2 cellular contexts compared by ENCODE assay signal in the genomic region with DNA sequence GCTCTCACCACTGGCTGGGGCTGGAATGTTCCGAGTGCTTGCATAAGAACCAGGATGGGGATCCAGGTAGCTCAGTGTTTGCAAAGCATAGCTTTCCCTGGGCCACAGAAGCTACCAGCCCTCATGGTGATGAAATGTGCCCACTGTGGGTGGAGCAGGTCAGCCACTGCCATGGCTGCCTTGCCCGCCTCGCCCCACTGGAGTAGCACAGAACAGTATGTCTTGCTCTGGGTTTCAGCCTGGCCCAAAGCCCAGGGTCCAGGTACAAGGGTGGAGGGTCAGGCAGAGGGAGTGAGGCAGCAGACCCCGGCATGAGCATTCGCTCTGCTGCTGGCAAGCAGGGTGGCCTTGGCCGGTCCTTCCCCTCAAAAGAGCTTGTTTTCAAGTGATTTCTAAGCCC.
TF ChIP-seq lines count a peak whose summit lies in the region.

No MANE protein-coding gene starts in this region.

TF ChIP-seq in liver, 16 proteins besides CTCF, POLR2A, EP300 and RAD21:
- peak in 1 of 2 donors; percentile 65 for TF ChIP-seq EGR1 (IDR thresholded peaks at IDR 0.05; ENCODE audit: low read depth in 2 of 2)
- TF ChIP-seq HNF4A (conservative IDR thresholded peaks at IDR 0.05) = peak; percentile 89 to 96
- peak; percentile 56 for TF ChIP-seq NR2F2 (IDR thresholded peaks at IDR 0.05)
- TF ChIP-seq, protein P1, sequence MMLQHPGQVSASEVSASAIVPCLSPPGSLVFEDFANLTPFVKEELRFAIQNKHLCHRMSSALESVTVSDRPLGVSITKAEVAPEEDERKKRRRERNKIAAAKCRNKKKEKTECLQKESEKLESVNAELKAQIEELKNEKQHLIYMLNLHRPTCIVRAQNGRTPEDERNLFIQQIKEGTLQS (IDR thresholded peaks at IDR 0.05) = peak; percentile 98
- TF ChIP-seq GABPA (IDR thresholded peaks at IDR 0.05 in 1 of 2, conservative IDR thresholded peaks at IDR 0.05 in 1 of 2) = no peak
- TF ChIP-seq, protein P2, sequence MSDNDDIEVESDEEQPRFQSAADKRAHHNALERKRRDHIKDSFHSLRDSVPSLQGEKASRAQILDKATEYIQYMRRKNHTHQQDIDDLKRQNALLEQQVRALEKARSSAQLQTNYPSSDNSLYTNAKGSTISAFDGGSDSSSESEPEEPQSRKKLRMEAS (IDR thresholded peaks at IDR 0.05) = peak; percentile 85
- TF ChIP-seq YY1 (IDR thresholded peaks at IDR 0.05) = peak; percentile 95
- TF ChIP-seq, protein P3, sequence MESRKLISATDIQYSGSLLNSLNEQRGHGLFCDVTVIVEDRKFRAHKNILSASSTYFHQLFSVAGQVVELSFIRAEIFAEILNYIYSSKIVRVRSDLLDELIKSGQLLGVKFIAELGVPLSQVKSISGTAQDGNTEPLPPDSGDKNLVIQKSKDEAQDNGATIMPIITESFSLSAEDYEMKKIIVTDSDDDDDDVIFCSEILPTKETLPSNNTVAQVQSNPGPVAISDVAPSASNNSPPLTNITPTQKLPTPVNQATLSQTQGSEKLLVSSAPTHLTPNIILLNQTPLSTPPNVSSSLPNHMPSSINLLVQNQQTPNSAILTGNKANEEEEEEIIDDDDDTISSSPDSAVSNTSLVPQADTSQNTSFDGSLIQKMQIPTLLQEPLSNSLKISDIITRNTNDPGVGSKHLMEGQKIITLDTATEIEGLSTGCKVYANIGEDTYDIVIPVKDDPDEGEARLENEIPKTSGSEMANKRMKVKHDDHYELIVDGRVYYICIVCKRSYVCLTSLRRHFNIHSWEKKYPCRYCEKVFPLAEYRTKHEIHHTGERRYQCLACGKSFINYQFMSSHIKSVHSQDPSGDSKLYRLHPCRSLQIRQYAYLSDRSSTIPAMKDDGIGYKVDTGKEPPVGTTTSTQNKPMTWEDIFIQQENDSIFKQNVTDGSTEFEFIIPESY (IDR thresholded peaks at IDR 0.05) = peak; percentile 46
- peak; percentile 98 for TF ChIP-seq SP1 (IDR thresholded peaks at IDR 0.05)
- TF ChIP-seq JUND (IDR thresholded peaks at IDR 0.05) = peak; percentile 54 to 78
- peak; percentile 93 for TF ChIP-seq HNF4G (IDR thresholded peaks at IDR 0.05)
- TF ChIP-seq, protein P4, sequence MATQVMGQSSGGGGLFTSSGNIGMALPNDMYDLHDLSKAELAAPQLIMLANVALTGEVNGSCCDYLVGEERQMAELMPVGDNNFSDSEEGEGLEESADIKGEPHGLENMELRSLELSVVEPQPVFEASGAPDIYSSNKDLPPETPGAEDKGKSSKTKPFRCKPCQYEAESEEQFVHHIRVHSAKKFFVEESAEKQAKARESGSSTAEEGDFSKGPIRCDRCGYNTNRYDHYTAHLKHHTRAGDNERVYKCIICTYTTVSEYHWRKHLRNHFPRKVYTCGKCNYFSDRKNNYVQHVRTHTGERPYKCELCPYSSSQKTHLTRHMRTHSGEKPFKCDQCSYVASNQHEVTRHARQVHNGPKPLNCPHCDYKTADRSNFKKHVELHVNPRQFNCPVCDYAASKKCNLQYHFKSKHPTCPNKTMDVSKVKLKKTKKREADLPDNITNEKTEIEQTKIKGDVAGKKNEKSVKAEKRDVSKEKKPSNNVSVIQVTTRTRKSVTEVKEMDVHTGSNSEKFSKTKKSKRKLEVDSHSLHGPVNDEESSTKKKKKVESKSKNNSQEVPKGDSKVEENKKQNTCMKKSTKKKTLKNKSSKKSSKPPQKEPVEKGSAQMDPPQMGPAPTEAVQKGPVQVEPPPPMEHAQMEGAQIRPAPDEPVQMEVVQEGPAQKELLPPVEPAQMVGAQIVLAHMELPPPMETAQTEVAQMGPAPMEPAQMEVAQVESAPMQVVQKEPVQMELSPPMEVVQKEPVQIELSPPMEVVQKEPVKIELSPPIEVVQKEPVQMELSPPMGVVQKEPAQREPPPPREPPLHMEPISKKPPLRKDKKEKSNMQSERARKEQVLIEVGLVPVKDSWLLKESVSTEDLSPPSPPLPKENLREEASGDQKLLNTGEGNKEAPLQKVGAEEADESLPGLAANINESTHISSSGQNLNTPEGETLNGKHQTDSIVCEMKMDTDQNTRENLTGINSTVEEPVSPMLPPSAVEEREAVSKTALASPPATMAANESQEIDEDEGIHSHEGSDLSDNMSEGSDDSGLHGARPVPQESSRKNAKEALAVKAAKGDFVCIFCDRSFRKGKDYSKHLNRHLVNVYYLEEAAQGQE (IDR thresholded peaks at IDR 0.05) = no peak
- peak; percentile 17 for TF ChIP-seq FOXA2 (IDR thresholded peaks at IDR 0.05)
- peak; percentile 95 for TF ChIP-seq RXRA (IDR thresholded peaks at IDR 0.05)
- TF ChIP-seq TAF1 (conservative IDR thresholded peaks at IDR 0.05) = peak; percentile 60
- TF ChIP-seq FOXA1 (IDR thresholded peaks at IDR 0.05) = peak; percentile 48

TF ChIP-seq in HepG2, 621 proteins besides CTCF, POLR2A, EP300 and RAD21:
- TF ChIP-seq HOXD1 (CRISPR knock-in tag; IDR thresholded peaks at IDR 0.05) (no peak), ZNF780A (CRISPR knock-in tag; IDR thresholded peaks at IDR 0.05) (no peak), U2AF2 (IDR thresholded peaks at IDR 0.05; ENCODE audit: low read depth, low read length) (no peak), ZNF816 (CRISPR knock-in tag; IDR thresholded peaks at IDR 0.05; ENCODE audit: borderline replicate concordance) (no peak), SAP130 (CRISPR knock-in tag; IDR thresholded peaks at IDR 0.05; ENCODE audit: low read depth) (no peak), TBX3 (IDR thresholded peaks at IDR 0.05; ENCODE audit: borderline replicate concordance) (no peak), ISL2 (CRISPR knock-in tag; IDR thresholded peaks at IDR 0.05) (no peak), MTA3 (CRISPR knock-in tag; IDR thresholded peaks at IDR 0.05) (no peak), ZNF614 (CRISPR knock-in tag; IDR thresholded peaks at IDR 0.05; ENCODE audit: borderline replicate concordance) (no peak), MEIS2 (CRISPR knock-in tag; IDR thresholded peaks at IDR 0.05) (no peak), ZNF781 (CRISPR knock-in tag; IDR thresholded peaks at IDR 0.05; ENCODE audit: borderline replicate concordance, not compliant biosample characterization) (no peak)
- TF ChIP-seq, protein P5, sequence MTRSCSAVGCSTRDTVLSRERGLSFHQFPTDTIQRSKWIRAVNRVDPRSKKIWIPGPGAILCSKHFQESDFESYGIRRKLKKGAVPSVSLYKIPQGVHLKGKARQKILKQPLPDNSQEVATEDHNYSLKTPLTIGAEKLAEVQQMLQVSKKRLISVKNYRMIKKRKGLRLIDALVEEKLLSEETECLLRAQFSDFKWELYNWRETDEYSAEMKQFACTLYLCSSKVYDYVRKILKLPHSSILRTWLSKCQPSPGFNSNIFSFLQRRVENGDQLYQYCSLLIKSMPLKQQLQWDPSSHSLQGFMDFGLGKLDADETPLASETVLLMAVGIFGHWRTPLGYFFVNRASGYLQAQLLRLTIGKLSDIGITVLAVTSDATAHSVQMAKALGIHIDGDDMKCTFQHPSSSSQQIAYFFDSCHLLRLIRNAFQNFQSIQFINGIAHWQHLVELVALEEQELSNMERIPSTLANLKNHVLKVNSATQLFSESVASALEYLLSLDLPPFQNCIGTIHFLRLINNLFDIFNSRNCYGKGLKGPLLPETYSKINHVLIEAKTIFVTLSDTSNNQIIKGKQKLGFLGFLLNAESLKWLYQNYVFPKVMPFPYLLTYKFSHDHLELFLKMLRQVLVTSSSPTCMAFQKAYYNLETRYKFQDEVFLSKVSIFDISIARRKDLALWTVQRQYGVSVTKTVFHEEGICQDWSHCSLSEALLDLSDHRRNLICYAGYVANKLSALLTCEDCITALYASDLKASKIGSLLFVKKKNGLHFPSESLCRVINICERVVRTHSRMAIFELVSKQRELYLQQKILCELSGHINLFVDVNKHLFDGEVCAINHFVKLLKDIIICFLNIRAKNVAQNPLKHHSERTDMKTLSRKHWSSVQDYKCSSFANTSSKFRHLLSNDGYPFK (CRISPR knock-in tag; IDR thresholded peaks at IDR 0.05; ENCODE audit: borderline replicate concordance) = no peak
- TF ChIP-seq, protein P6, sequence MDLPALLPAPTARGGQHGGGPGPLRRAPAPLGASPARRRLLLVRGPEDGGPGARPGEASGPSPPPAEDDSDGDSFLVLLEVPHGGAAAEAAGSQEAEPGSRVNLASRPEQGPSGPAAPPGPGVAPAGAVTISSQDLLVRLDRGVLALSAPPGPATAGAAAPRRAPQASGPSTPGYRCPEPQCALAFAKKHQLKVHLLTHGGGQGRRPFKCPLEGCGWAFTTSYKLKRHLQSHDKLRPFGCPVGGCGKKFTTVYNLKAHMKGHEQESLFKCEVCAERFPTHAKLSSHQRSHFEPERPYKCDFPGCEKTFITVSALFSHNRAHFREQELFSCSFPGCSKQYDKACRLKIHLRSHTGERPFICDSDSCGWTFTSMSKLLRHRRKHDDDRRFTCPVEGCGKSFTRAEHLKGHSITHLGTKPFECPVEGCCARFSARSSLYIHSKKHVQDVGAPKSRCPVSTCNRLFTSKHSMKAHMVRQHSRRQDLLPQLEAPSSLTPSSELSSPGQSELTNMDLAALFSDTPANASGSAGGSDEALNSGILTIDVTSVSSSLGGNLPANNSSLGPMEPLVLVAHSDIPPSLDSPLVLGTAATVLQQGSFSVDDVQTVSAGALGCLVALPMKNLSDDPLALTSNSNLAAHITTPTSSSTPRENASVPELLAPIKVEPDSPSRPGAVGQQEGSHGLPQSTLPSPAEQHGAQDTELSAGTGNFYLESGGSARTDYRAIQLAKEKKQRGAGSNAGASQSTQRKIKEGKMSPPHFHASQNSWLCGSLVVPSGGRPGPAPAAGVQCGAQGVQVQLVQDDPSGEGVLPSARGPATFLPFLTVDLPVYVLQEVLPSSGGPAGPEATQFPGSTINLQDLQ (CRISPR knock-in tag; IDR thresholded peaks at IDR 0.05) = no peak
